Comparison of ENCODE assay signal across 17 cellular contexts in the genomic region with DNA sequence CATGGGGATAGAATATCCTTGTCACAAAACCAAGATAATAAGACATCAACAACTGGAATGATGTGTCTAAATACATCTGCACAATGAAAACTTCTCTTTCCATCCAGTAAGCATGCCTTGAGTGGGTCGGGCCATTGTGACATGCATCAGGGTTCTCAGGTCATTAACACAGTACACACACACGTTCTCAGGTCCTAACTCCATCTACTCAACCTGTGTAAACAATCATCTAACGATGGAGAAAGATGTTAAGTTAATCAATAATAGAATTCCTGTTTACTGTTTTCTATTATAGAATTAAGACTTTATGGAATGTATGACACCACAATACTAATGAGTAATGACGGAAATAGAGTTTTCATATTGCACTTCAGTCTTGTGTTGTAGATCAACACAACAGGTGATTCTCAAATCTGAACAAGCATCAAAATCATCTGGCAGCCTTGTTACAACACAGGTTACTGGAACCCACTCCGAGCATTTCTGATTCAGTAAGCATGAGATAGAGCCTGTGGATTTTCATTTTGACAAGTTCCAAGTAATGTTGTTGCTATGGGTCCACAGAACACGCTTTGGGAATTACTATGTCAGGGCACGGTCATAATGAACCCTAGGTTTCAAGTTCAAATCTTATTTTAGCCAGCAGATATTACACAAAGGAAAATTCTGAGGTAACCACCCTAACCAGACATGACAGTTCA.
"Had no signal": no experiment of that assay in that cellular context is flagged by ENCODE, and none has a peak within 500 bp of the region (broad histone marks: within the 10 kb centered on the region; RNA-seq: fewer than 3 reads in every experiment).

No MANE protein-coding gene starts in this region.

- H3K9me3 Mint-ChIP-seq: activated CD4-positive, alpha-beta T cell treated with anti-CD3 and anti-CD28 coated beads, Interleukin-2, amount 10 ng/mL, durations not matched to agents 7 days and 5 days; activated naive CD4-positive, alpha-beta T cell treated with anti-CD3 and anti-CD28 coated beads for 36 hours had no signal

- H3K27me3 Mint-ChIP-seq: activated CD4-positive, alpha-beta T cell treated with anti-CD3 and anti-CD28 coated beads, Interleukin-2, amount 10 ng/mL, durations not matched to agents 7 days and 5 days; memory B cell had no signal

- H3K27ac ChIP-seq: brain microvascular endothelial cell, tibial nerve, vagina had no signal

- H3K9me3 ChIP-seq: tibial nerve, vagina had no signal

- H3K27me3 ChIP-seq: brain microvascular endothelial cell, tibial nerve, vagina had no signal

- ATAC-seq: left ventricle myocardium superior had no signal

- H3K36me3 ChIP-seq: brain microvascular endothelial cell, tibial nerve, vagina had no signal

- H3K4me1 Mint-ChIP-seq: activated CD4-positive, alpha-beta T cell treated with anti-CD3 and anti-CD28 coated beads, Interleukin-2, amount 10 ng/mL, durations not matched to agents 7 days and 5 days; memory B cell had no signal

- H3K27ac Mint-ChIP-seq: activated CD4-positive, alpha-beta T cell treated with anti-CD3 and anti-CD28 coated beads, Interleukin-2, amount 10 ng/mL, durations not matched to agents 7 days and 5 days; activated naive CD4-positive, alpha-beta T cell treated with anti-CD3 and anti-CD28 coated beads for 36 hours; memory B cell had no signal

- H3K36me3 Mint-ChIP-seq: memory B cell had no signal

- H3K4me3 ChIP-seq: tibial nerve, vagina had no signal

- H3K4me3 Mint-ChIP-seq: activated CD4-positive, alpha-beta T cell treated with anti-CD3 and anti-CD28 coated beads, Interleukin-2, amount 10 ng/mL, durations not matched to agents 7 days and 5 days; activated naive CD4-positive, alpha-beta T cell treated with anti-CD3 and anti-CD28 coated beads for 36 hours; memory B cell; neural crest cell had no signal

- DNase-seq: activated CD4-positive, alpha-beta T cell treated with anti-CD3 and anti-CD28 coated beads, Interleukin-2, amount 10 ng/mL, durations not matched to agents 7 days and 5 days; activated CD4-positive, CD25-positive, alpha-beta regulatory T cell; activated naive CD4-positive, alpha-beta T cell treated with anti-CD3 and anti-CD28 coated beads for 36 hours; brain microvascular endothelial cell; central memory CD4-positive, alpha-beta T cell; erythroblast; hypothalamus; left ventricle myocardium superior; stimulated activated CD4-positive, alpha-beta T cell treated with anti-CD3 and anti-CD28 coated beads, Interleukin-12 subunit alpha, Interleukin-12 subunit beta, amount 100 ng/mL, for 4 hours; stimulated activated CD4-positive, alpha-beta T cell treated with anti-CD3 and anti-CD28 coated beads, Interleukin-1b, Interleukin-23, amount 100 ng/mL, for 48 hours; stimulated activated CD8-positive, alpha-beta memory T cell treated with anti-CD3 and anti-CD28 coated beads, Interleukin-4, amount 100 ng/mL, for 48 hours; stimulated activated naive CD4-positive, alpha-beta T cell treated with Interleukin-2 at 50 U/mL for 16 hours; T-helper 9 cell had no signal

- H3K4me1 ChIP-seq: tibial nerve, vagina had no signal
